2 cellular contexts compared by ENCODE assay signal in genomic region chr3:54008744-54009143, GRCh38.
TF ChIP-seq lines count a peak whose summit lies in the region.

No MANE protein-coding gene starts in this region.

TF ChIP-seq in GM23338, 12 proteins besides CTCF, POLR2A, EP300 and RAD21:
- no peak for TF ChIP-seq ZNF462 (CRISPR knock-in tag; IDR thresholded peaks at IDR 0.05)

TF ChIP-seq in SK-N-SH, 30 proteins besides CTCF, POLR2A, EP300 and RAD21:
- no peak for TF ChIP-seq MAX (IDR thresholded peaks at IDR 0.05; ENCODE audit: low read depth)
- TF ChIP-seq GATA2 (CRISPR knock-in tag; IDR thresholded peaks at IDR 0.05) = no peak
- TF ChIP-seq SIN3A (IDR thresholded peaks at IDR 0.05; ENCODE audit: borderline replicate concordance, low read depth, low read length) = no peak
- no peak for TF ChIP-seq ZBTB33 (IDR thresholded peaks at IDR 0.05; ENCODE audit: borderline replicate concordance, low read depth)
- no peak for TF ChIP-seq IRF3 (IDR thresholded peaks at IDR 0.05; ENCODE audit: low read depth, low read length)
- no peak for TF ChIP-seq EZH2phosphoT487 (IDR thresholded peaks at IDR 0.05; ENCODE audit: borderline replicate concordance, low read depth)
- TF ChIP-seq TEAD4 (IDR thresholded peaks at IDR 0.05; ENCODE audit: borderline replicate concordance, insufficient read depth) = no peak
- TF ChIP-seq USF2 (IDR thresholded peaks at IDR 0.05; ENCODE audit: borderline replicate concordance, low read depth, low read length) = no peak
- TF ChIP-seq FOSL2 (IDR thresholded peaks at IDR 0.05; ENCODE audit: borderline replicate concordance, low read depth) = no peak
- TF ChIP-seq PBX3 (IDR thresholded peaks at IDR 0.05) = no peak
- TF ChIP-seq REST (IDR thresholded peaks at IDR 0.05; ENCODE audit: low read depth, low read length) = no peak
